8 cellular contexts compared by ENCODE assay signal in the genomic region with DNA sequence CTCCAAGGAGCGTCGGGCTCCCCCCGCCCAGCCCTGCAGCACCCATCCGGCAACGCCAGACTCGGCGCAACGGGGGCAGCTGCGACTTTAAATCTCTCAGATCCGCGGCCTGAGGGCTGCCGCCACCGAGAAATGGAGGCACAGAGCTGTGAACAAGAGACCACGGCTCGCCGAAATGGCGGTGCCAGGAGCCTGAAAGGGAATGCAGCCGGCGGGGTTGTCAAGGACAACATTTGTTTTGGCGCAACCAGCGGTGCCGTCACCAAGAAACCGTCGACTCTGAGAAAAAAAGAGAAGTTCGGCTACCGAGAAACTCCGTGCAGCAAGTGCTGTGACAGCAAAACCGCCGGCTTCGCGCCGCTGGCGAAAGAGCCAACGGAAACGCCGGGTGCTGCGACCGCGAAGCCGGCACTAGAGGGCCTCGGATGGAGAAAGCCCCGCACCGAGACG. TPM values are rescaled to one million over a fixed set of nuclear protein-coding genes. Genes with fewer than 3 reads are reported as not detected.
DNase-seq lines count a peak whose midpoint lies in the region; ATAC-seq and TF ChIP-seq lines count a peak whose summit lies in the region.

No MANE protein-coding gene starts in this region.

- no peak overlapping the region for H2AK5ac ChIP-seq in mesenchymal stem cell (ENCODE audit: low read length, severe bottlenecking)

- CTCF ChIA-PET in AG04449 (lab: Yijun Ruan, JAX) = interaction anchor here (0.6 to 8.6 kb wide), 18 partner anchors 9 to 137 kb away, joined by 3 to 127 read pairs (median 6); no protein-coding TSS in a partner anchor

- peaks cover 13% of the 10 kb centered on the region for H3K4me1 ChIP-seq in mesenchymal stem cell (ENCODE audit: control insufficient read depth, insufficient read depth, low read depth, low read length)

- H3K4me1 Mint-ChIP-seq in activated CD4-positive, alpha-beta T cell treated with anti-CD3 and anti-CD28 coated beads, Interleukin-2, amount 10 ng/mL, durations not matched to agents 24 days and 14 days = peaks cover 44% of the 10 kb centered on the region

- H2BK15ac ChIP-seq in mesenchymal stem cell (ENCODE audit: low read depth, poor library complexity, severe bottlenecking) = peak overlapping the region; percentile 82

- peak; percentile 19 for TF ChIP-seq CTCF in AG04449 (IDR thresholded peaks at IDR 0.05; ENCODE audit: insufficient read depth, low read length, missing control alignments)

- H3K79me1 ChIP-seq in mesenchymal stem cell (replicated peaks; ENCODE audit: low read length, poor library complexity, severe bottlenecking) = peaks cover 11% of the 10 kb centered on the region

- H3K4ac ChIP-seq in mesenchymal stem cell (ENCODE audit: low read depth in 1 of 2, low read length in 2 of 2) = peak overlapping the region; percentile 83 to 89

- peak overlapping the region; percentile 96 for H3K27ac ChIP-seq in mesenchymal stem cell (ENCODE audit: low read length, poor library complexity, severe bottlenecking)

- WGBS in mesenchymal stem cell = 1% methylated on average over 44 of the region's 44 CpGs

- H3K23ac ChIP-seq in mesenchymal stem cell (ENCODE audit: low read length in 2 of 2) = peak overlapping the region; percentile 66 to 67

- peak overlapping the region; percentile 94 for H3K4me3 Mint-ChIP-seq in activated CD4-positive, alpha-beta T cell treated with anti-CD3 and anti-CD28 coated beads, Interleukin-2, amount 10 ng/mL, durations not matched to agents 24 days and 14 days

- H3K27me3 Mint-ChIP-seq in activated CD4-positive, alpha-beta T cell treated with anti-CD3 and anti-CD28 coated beads, Interleukin-2, amount 10 ng/mL, durations not matched to agents 24 days and 14 days = no peaks in the 10 kb centered on the region

- H3K9me3 ChIP-seq in mesenchymal stem cell (ENCODE audit: control insufficient read depth, low read length) = no peaks in the 10 kb centered on the region

- peak overlapping the region; percentile 96 for H3K27ac Mint-ChIP-seq in activated CD4-positive, alpha-beta T cell treated with anti-CD3 and anti-CD28 coated beads, Interleukin-2, amount 10 ng/mL, durations not matched to agents 24 days and 14 days

- POLR2A ChIA-PET in AG04449 (lab: Yijun Ruan, JAX) = interaction anchor here (1.0 to 3.0 kb wide), 6 partner anchors 23 to 50 kb away, joined by 3 to 28 read pairs (median 4); no protein-coding TSS in a partner anchor

- peak overlapping the region in 1 of 2 experiments; percentile 37 for H3K14ac ChIP-seq in mesenchymal stem cell (ENCODE audit: low read length in 2 of 2)

- H3K4me3 ChIP-seq in AG04449 (ENCODE audit: low read depth, low read length) (peak overlapping the region; percentile 72), mesenchymal stem cell (ENCODE audit: insufficient read depth in 1 of 2, low read depth in 1 of 2, low read length in 2 of 2) (peak overlapping the region; percentile 64 to 89)

- H3K9me3 Mint-ChIP-seq in activated CD4-positive, alpha-beta T cell treated with anti-CD3 and anti-CD28 coated beads, Interleukin-2, amount 10 ng/mL, durations not matched to agents 24 days and 14 days = no peaks in the 10 kb centered on the region

- intact Hi-C loops in activated CD4-positive, alpha-beta T cell treated with anti-CD3 and anti-CD28 coated beads, Interleukin-2, amount 10 ng/mL, durations not matched to agents 24 days and 14 days (cut with micrococcal nuclease) = loop anchor here (2.0 kb wide), 1 partner anchor 63 kb away; no protein-coding TSS in a partner anchor

- peak overlapping the region; percentile 97 for H2BK120ac ChIP-seq in mesenchymal stem cell (ENCODE audit: low read depth, low read length)

- DNase-seq in AG04449 (ENCODE audit: low read depth, low spot score) (no peak), NCI-H345 treated with DMSO at 0.1 percent for 48 hours (lab: John Stamatoyannopoulos, UW; ENCODE audit: unreplicated experiment) (peak; percentile 77), ecto neural progenitor cell (ENCODE audit: low spot score) (peak; percentile 82), mesenchymal stem cell (peak; percentile 93)
- peak; percentile 95 for DNase-seq in activated CD4-positive, alpha-beta T cell treated with anti-CD3 and anti-CD28 coated beads, Interleukin-2, amount 10 ng/mL, durations not matched to agents 24 days and 14 days
- DNase-seq in stimulated activated CD8-positive, alpha-beta memory T cell treated with anti-CD3 and anti-CD28 coated beads, Interleukin-2, amount 100 ng/mL, for 1 hour (ENCODE audit: low read depth in 2 of 2) = peak; percentile 73 to 74

- peak overlapping the region; percentile 70 for H4K91ac ChIP-seq in mesenchymal stem cell (ENCODE audit: low read length)

- H2AFZ ChIP-seq in mesenchymal stem cell (ENCODE audit: low read depth, low read length) = peak overlapping the region; percentile 77

- H3K18ac ChIP-seq in mesenchymal stem cell (ENCODE audit: low read depth in 1 of 2, low read length in 2 of 2) = peak overlapping the region; percentile 74 to 99

- peak overlapping the region; percentile 74 for H2BK5ac ChIP-seq in mesenchymal stem cell (ENCODE audit: low read depth, low read length, poor library complexity, severe bottlenecking)

- ATAC-seq in HG03095 (IDR thresholded peaks at IDR 0.05; ENCODE audit: unreplicated experiment) = peak; percentile 29

- H3K27me3 ChIP-seq in mesenchymal stem cell (ENCODE audit: control insufficient read depth in 1 of 2, insufficient read depth in 1 of 2, low read length in 2 of 2) = no peaks in the 10 kb centered on the region

- peak overlapping the region; percentile 90 for H3K4me2 ChIP-seq in mesenchymal stem cell (ENCODE audit: low read length, poor library complexity, severe bottlenecking)

- peak; percentile 25 for TF ChIP-seq POLR2A in GM18526 (IDR thresholded peaks at IDR 0.05; ENCODE audit: extremely low read depth, insufficient read length)

- H2BK12ac ChIP-seq in mesenchymal stem cell (ENCODE audit: low read length in 2 of 2) = peak overlapping the region; percentile 34 to 45

- H3K36me3 Mint-ChIP-seq in activated CD4-positive, alpha-beta T cell treated with anti-CD3 and anti-CD28 coated beads, Interleukin-2, amount 10 ng/mL, durations not matched to agents 24 days and 14 days (ENCODE audit: low read depth) = peaks cover 5% of the 10 kb centered on the region

- peak overlapping the region; percentile 99 for H3K9ac ChIP-seq in mesenchymal stem cell (ENCODE audit: low read length)

- H3K36me3 ChIP-seq in mesenchymal stem cell (ENCODE audit: control insufficient read depth in 1 of 2, insufficient read depth in 2 of 2, low read depth in 1 of 2, low read length in 2 of 2) = peaks cover 0 to 6% of the 10 kb centered on the region in 2 experiments

- H4K8ac ChIP-seq in mesenchymal stem cell (ENCODE audit: low read length) = peak overlapping the region; percentile 93

RNA-seq across cellular contexts. Expression of a gene that starts 2.1 kb away (rescaled TPM):
- total RNA-seq in activated CD4-positive, alpha-beta T cell treated with anti-CD3 and anti-CD28 coated beads, Interleukin-2, amount 10 ng/mL, durations not matched to agents 24 days and 14 days = 1.1 and 1.2 TPM in 2 replicates
- 1.8 TPM for polyA plus RNA-seq in mesenchymal stem cell (2013, experiment 1 of 2)
- 1.8 TPM for polyA plus RNA-seq in mesenchymal stem cell (2013, experiment 2 of 2)
